Comparison of ENCODE assay signal across 1 cellular context in genomic region chr5:132251220-132251725, GRCh38.
TF ChIP-seq lines count a peak whose summit lies in the region.

No MANE protein-coding gene starts in this region.

TF ChIP-seq in SK-N-SH, 30 proteins besides CTCF, POLR2A, EP300 and RAD21 (continued from another document):
- TF ChIP-seq ZBTB33 (IDR thresholded peaks at IDR 0.05; ENCODE audit: borderline replicate concordance, low read depth) (no peak), ELF1 (IDR thresholded peaks at IDR 0.05) (no peak), TAF1 (IDR thresholded peaks at IDR 0.05; ENCODE audit: borderline replicate concordance, low read depth, low read length) (no peak), GATA2 (CRISPR knock-in tag; IDR thresholded peaks at IDR 0.05) (no peak), YY1 (IDR thresholded peaks at IDR 0.05; ENCODE audit: low read depth) (no peak), SIN3A (IDR thresholded peaks at IDR 0.05; ENCODE audit: borderline replicate concordance, low read depth, low read length) (no peak), NRF1 (IDR thresholded peaks at IDR 0.05; ENCODE audit: low read depth, low read length) (no peak), TCF12 (IDR thresholded peaks at IDR 0.05) (no peak), FOSL2 (IDR thresholded peaks at IDR 0.05; ENCODE audit: borderline replicate concordance, low read depth) (no peak), MEF2A (IDR thresholded peaks at IDR 0.05; ENCODE audit: borderline replicate concordance, low read depth) (no peak), TEAD4 (IDR thresholded peaks at IDR 0.05; ENCODE audit: borderline replicate concordance, insufficient read depth) (no peak), USF1 (IDR thresholded peaks at IDR 0.05; ENCODE audit: borderline replicate concordance, low read depth) (no peak), NFIC (IDR thresholded peaks at IDR 0.05; ENCODE audit: borderline replicate concordance) (no peak), JUND (IDR thresholded peaks at IDR 0.05) (no peak), MXI1 (IDR thresholded peaks at IDR 0.05; ENCODE audit: low read depth, low read length) (no peak)
TF ChIP-seq in SK-N-SH: peak in this region for 0.
